9 cellular contexts compared by ENCODE assay signal in genomic region chr11:58788355-58789023, GRCh38. TPM values are rescaled to one million over a fixed set of nuclear protein-coding genes. Genes with fewer than 3 reads are reported as not detected.
DNase-seq lines count a peak whose midpoint lies in the region; ATAC-seq, FAIRE-seq and TF ChIP-seq lines count a peak whose summit lies in the region.
"Had no signal": no experiment of that assay in that cellular context is flagged by ENCODE, and none has a peak within 500 bp of the region (broad histone marks: within the 10 kb centered on the region; RNA-seq: fewer than 3 reads in every experiment).

No MANE protein-coding gene starts in this region.

- H3K79me2 ChIP-seq in SU-DHL-6 (ENCODE audit: insufficient read depth, low read length) (no peaks in the 10 kb centered on the region), K562 (ENCODE audit: control insufficient read depth, insufficient read depth, low read length) (no peaks in the 10 kb centered on the region)

- no peaks in the 10 kb centered on the region for H3K9me1 ChIP-seq in K562 (ENCODE audit: control insufficient read depth, insufficient read depth, low read length)

- H3K27me3 Mint-ChIP-seq in stimulated activated naive B cell treated with anti-CD40 and anti-IgM and Interleukin-4, amounts not matched to agents 10 μg/mL and 1 μg/mL and 100 μg/mL, for 72 hours = peaks cover 9 to 13% of the 10 kb centered on the region in 2 donors

- no peaks in the 10 kb centered on the region for H3K36me3 Mint-ChIP-seq in stimulated activated naive B cell treated with anti-CD40 and anti-IgM and Interleukin-4, amounts not matched to agents 10 μg/mL and 1 μg/mL and 100 μg/mL, for 72 hours

- no TSS peak for BruUV-seq in K562 (replicated peaks; lab: Mats Ljungman, UMichigan)

- peaks cover 6 to 13% of the 10 kb centered on the region in 2 donors for H3K4me1 Mint-ChIP-seq in stimulated activated naive B cell treated with anti-CD40 and anti-IgM and Interleukin-4, amounts not matched to agents 10 μg/mL and 1 μg/mL and 100 μg/mL, for 72 hours

- H4K20me1 ChIP-seq in SU-DHL-6 (ENCODE audit: low read depth, low read length) (no peaks in the 10 kb centered on the region), K562 (replicated peaks; ENCODE audit: control insufficient read depth, insufficient read depth, low read length) (no peaks in the 10 kb centered on the region)

- H3K9me2 ChIP-seq in SU-DHL-6 (replicated peaks; ENCODE audit: insufficient read depth, low read length) = no peaks in the 10 kb centered on the region

- H3K9me3 ChIP-seq in SU-DHL-6 (ENCODE audit: insufficient read depth, low read length) (0 out of 2 replicates have a peak, but pooled peaks cover 5% of the 10 kb centered on the region), K562 (replicated peaks; ENCODE audit: control insufficient read depth, insufficient read depth, low read depth, low read length) (no peaks in the 10 kb centered on the region)

- WGBS in K562 (ENCODE audit: insufficient coverage, low coverage, missing lambda C conversion rate) = 10% methylated on average over 4 of the region's 4 CpGs

- TF ChIP-seq POLR2A in NB4 (IDR thresholded peaks at IDR 0.05; ENCODE audit: extremely low read depth, insufficient read length) (no peak), K562 (conservative IDR thresholded peaks at IDR 0.05) (no peak)

- no peak overlapping the region for H3K27ac ChIP-seq in SU-DHL-6 (ENCODE audit: low read depth, low read length)
- no peak overlapping the region for H3K27ac ChIP-seq in K562 (ENCODE audit: extremely low read depth, low read depth, low read length)

- no peaks in the 10 kb centered on the region for H3F3A ChIP-seq in SU-DHL-6 (ENCODE audit: insufficient read depth)

- no peak overlapping the region for H3K27ac Mint-ChIP-seq in stimulated activated naive B cell treated with anti-CD40 and anti-IgM and Interleukin-4, amounts not matched to agents 10 μg/mL and 1 μg/mL and 100 μg/mL, for 72 hours

- H3K9me3 Mint-ChIP-seq in stimulated activated naive B cell treated with anti-CD40 and anti-IgM and Interleukin-4, amounts not matched to agents 10 μg/mL and 1 μg/mL and 100 μg/mL, for 72 hours = no peaks in the 10 kb centered on the region

- H3K4me1 ChIP-seq in K562 (replicated peaks in 1 of 2; ENCODE audit: control insufficient read depth in 2 of 2, insufficient read depth in 2 of 2, low read length in 2 of 2) = peaks cover 0 to 8% of the 10 kb centered on the region in 2 experiments; a peak in 4 of 5 replicates

- no peak overlapping the region for H3K4me3 ChIP-seq in NB4 (ENCODE audit: low read depth, low read length)
- no peak overlapping the region for H3K4me3 ChIP-seq in SU-DHL-6 (ENCODE audit: insufficient read depth, low read length, poor library complexity, severe bottlenecking)
- no peak overlapping the region for H3K4me3 ChIP-seq in K562

- intact Hi-C loops in K562 (cut with micrococcal nuclease) = loop anchor here (1.0 to 5.0 kb wide), 7 partner anchors 41 to 211 kb away; no protein-coding TSS in a partner anchor
- intact Hi-C loops in left colon (cut with DNase I, micrococcal nuclease) = no loop called here

- peak; percentile 86 for FAIRE-seq in K562 (lab: Jason Lieb, UNC)

- H3K9ac ChIP-seq in SU-DHL-6 (ENCODE audit: low read length) = no peak overlapping the region
- no peak overlapping the region for H3K9ac ChIP-seq in K562 (ENCODE audit: insufficient read depth in 1 of 2, low read depth in 2 of 2, low read length in 2 of 2)

- TF ChIP-seq EP300 in K562 (IDR thresholded peaks at IDR 0.05; ENCODE audit: low read length) = no peak

- DNase-seq in AG08396 (ENCODE audit: low spot score) (peak; percentile 45), NB4 (ENCODE audit: low read depth) (peak; percentile 71), K562 (ENCODE audit: extremely low read depth in 1 of 4, low spot score in 3 of 4) (peak; percentile 52 to 79 (median 60)), left colon (peak in 1 of 2 donors; percentile 5)
- DNase-seq in stimulated activated naive B cell treated with anti-CD40 and anti-IgM and Interleukin-4, amounts not matched to agents 10 μg/mL and 1 μg/mL and 100 μg/mL, for 72 hours = peak; percentile 8

- TF ChIP-seq CTCF in NB4 (IDR thresholded peaks at IDR 0.05; ENCODE audit: low read depth, low read length) (peak; percentile 97), SU-DHL-6 (IDR thresholded peaks at IDR 0.05; ENCODE audit: insufficient read depth, low read length, poor library complexity, severe bottlenecking) (peak; percentile 76), K562 (IDR thresholded peaks at IDR 0.05 in 2 of 3, conservative IDR thresholded peaks at IDR 0.05 in 1 of 3; ENCODE audit: insufficient read depth in 2 of 3, low read depth in 1 of 3, low read length in 3 of 3) (peak; percentile 92 to 97 (median 93))

- H3K27me3 ChIP-seq in SU-DHL-6 (ENCODE audit: low read length) (no peaks in the 10 kb centered on the region), K562 (ENCODE audit: control insufficient read depth in 2 of 2, insufficient read depth in 2 of 2, low read length in 2 of 2) (no peaks in the 10 kb centered on the region)

- H3K36me3 ChIP-seq in SU-DHL-6 (ENCODE audit: low read length) (peaks cover 4% of the 10 kb centered on the region; the same call in 1 of the 2 replicates), K562 (ENCODE audit: control insufficient read depth, insufficient read depth, low read length) (no peaks in the 10 kb centered on the region)

- CTCF ChIA-PET in K562 (lab: Yijun Ruan, JAX; ENCODE audit: low intra/inter-chr PET ratio) = interaction anchor here (0.8 to 2.3 kb wide), 5 partner anchors 134 to 211 kb away, joined by 4 to 19 read pairs (median 6); partner anchors contain the start of gene LPXN

- peak; percentile 97 for TF ChIP-seq RAD21 in K562 (CRISPR knock-in tag; conservative IDR thresholded peaks at IDR 0.05 in 1 of 2, IDR thresholded peaks at IDR 0.05 in 1 of 2)

- no peak overlapping the region for H3K4me3 Mint-ChIP-seq in stimulated activated naive B cell treated with anti-CD40 and anti-IgM and Interleukin-4, amounts not matched to agents 10 μg/mL and 1 μg/mL and 100 μg/mL, for 72 hours

- POLR2A ChIA-PET in K562 (lab: Yijun Ruan, JAX) = interaction anchor here (1.0 kb wide), 3 partner anchors 12 to 111 kb away, joined by 3 to 4 read pairs (median 3); no protein-coding TSS in a partner anchor

- H2AFZ ChIP-seq in SU-DHL-6 (ENCODE audit: low read depth, low read length, severe bottlenecking) (no peak overlapping the region), K562 (ENCODE audit: low read depth, low read length) (peak overlapping the region; percentile 47; the same call in 1 of the 2 replicates)

- in situ Hi-C loops in K562 (cut with MboI) = loop anchor here (10.0 kb wide), 1 partner anchor 114 kb away; no protein-coding TSS in a partner anchor

- peak; percentile 93 for ATAC-seq in GM18499 (IDR thresholded peaks at IDR 0.05; ENCODE audit: insufficient read depth, unreplicated experiment)
- peak; percentile 88 for ATAC-seq in HG02763 (IDR thresholded peaks at IDR 0.05; ENCODE audit: unreplicated experiment)
- peak; percentile 96 for ATAC-seq in K562
- ATAC-seq in left colon = peak; percentile 79
- peak; percentile 91 for ATAC-seq in stimulated activated naive B cell treated with anti-CD40 and anti-IgM and Interleukin-4, amounts not matched to agents 10 μg/mL and 1 μg/mL and 100 μg/mL, for 72 hours (replicated peaks)

- H3K4me2 ChIP-seq in SU-DHL-6 (ENCODE audit: low read depth, low read length, poor library complexity, severe bottlenecking) (no peak overlapping the region), K562 (ENCODE audit: insufficient read depth, low read length) (no peak overlapping the region)

RNA-seq across cellular contexts. Expression of gene GLYATL2, which starts 56.0 kb away (rescaled TPM):
- total RNA-seq in K562 (2011; cell fraction: chromatin; rRNA removed; ENCODE audit: low replicate concordance) = not detected in 2 replicates
- total RNA-seq in K562 (2011; cell fraction: nucleolus; rRNA removed) = not detected in 2 replicates
- total RNA-seq in K562 (2011; cell fraction: nucleoplasm; rRNA removed) = not detected in 2 replicates
- total RNA-seq in K562 (2014; rRNA removed) (not detected in 2 replicates), K562 (2014; rRNA removed; fragmentation: Illumina TruSeq; extraction: Trizol) (not detected in 2 replicates), K562 (2015; rRNA removed; fragmentation: Illumina TruSeq; extraction: Trizol) (not detected in 2 replicates), K562 (2021) (not detected in 2 replicates), left colon (not detected)
- polyA plus RNA-seq in K562 (2011; rRNA removed) (not detected in 2 replicates), K562 (2014; fragmentation: Illumina TruSeq; extraction: Trizol) (not detected in 2 replicates), K562 (2014; fragmentation: Nextera tagmentation; extraction: Ambion mirVana) (not detected), K562 (2014; rRNA removed) (not detected in 2 replicates)
- polyA plus RNA-seq in K562 (2011; cell fraction: cytosol; rRNA removed) = not detected in 2 replicates
- not detected in 2 replicates for polyA plus RNA-seq in K562 (2011; cell fraction: nucleus; rRNA removed)
- not detected in 2 replicates for polyA plus RNA-seq in K562 (2012)
- not detected in 2 replicates for polyA minus RNA-seq in K562 (2011; rRNA and poly(A)+ RNA removed)
- not detected in 2 replicates for polyA minus RNA-seq in K562 (2011; cell fraction: cytosol; rRNA and poly(A)+ RNA removed)
- not detected in 2 replicates for polyA minus RNA-seq in K562 (2011; cell fraction: nucleus; rRNA and poly(A)+ RNA removed)

RNA-seq across cellular contexts. Expression of gene GLYAT, which starts 56.7 kb away (rescaled TPM):
- not detected in 2 replicates for total RNA-seq in K562 (2011; cell fraction: chromatin; rRNA removed; ENCODE audit: low replicate concordance)
- total RNA-seq in K562 (2011; cell fraction: nucleolus; rRNA removed) = not detected in 2 replicates
- total RNA-seq in K562 (2011; cell fraction: nucleoplasm; rRNA removed) = not detected in 2 replicates
- total RNA-seq in K562 (2014; rRNA removed) (not detected in 2 replicates), K562 (2014; rRNA removed; fragmentation: Illumina TruSeq; extraction: Trizol) (not detected in 2 replicates), K562 (2015; rRNA removed; fragmentation: Illumina TruSeq; extraction: Trizol) (not detected in 2 replicates), K562 (2021) (not detected in 2 replicates), left colon (under 1 TPM in 1 of 2 donors, not detected in 1; 0.14 TPM)
- polyA plus RNA-seq in K562 (2011; rRNA removed) (not detected in 2 replicates), K562 (2014; fragmentation: Illumina TruSeq; extraction: Trizol) (not detected in 2 replicates), K562 (2014; fragmentation: Nextera tagmentation; extraction: Ambion mirVana) (not detected), K562 (2014; rRNA removed) (0.47 TPM in 1 of 2 replicates, not detected in the other)
- not detected in 2 replicates for polyA plus RNA-seq in K562 (2011; cell fraction: cytosol; rRNA removed)
- polyA plus RNA-seq in K562 (2011; cell fraction: nucleus; rRNA removed) = not detected in 2 replicates
- not detected in 2 replicates for polyA plus RNA-seq in K562 (2012)
- polyA minus RNA-seq in K562 (2011; rRNA and poly(A)+ RNA removed) = not detected in 2 replicates
- not detected in 2 replicates for polyA minus RNA-seq in K562 (2011; cell fraction: cytosol; rRNA and poly(A)+ RNA removed)
- not detected in 2 replicates for polyA minus RNA-seq in K562 (2011; cell fraction: nucleus; rRNA and poly(A)+ RNA removed)
- total RNA-seq: skeletal muscle tissue had no signal
